8 cellular contexts compared by ENCODE assay signal in the genomic region with DNA sequence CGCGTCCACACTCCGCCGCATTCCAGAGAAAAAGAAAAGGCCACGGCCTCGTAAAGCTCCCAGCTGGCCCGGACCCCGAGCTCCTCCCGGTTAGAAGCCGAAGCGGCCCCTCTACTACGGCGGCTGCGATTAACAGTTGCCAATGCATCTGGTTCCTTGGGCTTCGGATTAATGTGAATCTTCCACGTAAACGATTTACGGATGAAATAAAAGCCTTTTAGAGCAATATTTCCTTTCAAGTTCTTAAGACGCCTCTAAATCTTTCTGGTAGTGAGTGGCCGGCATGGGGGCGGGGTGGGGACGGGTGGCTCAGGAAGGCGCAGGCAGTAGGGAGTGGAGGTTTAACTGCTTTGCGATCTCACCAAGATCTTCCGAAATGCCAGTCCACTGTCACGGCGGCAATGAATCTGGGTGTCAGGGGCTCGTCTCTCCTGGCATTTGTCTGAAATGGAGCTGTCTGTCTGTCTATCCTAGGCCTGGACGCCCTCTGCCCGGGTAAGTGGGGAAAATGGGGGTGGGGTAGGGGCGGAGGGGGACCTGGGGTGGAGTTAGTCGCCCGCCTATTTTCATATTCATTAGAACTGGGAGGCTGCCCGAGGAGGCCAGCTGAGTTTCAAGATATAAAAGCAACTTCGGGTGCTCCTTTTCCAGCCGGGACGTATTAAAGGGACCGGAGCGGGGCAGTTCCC.
DNase-seq lines count a peak whose midpoint lies in the region; ATAC-seq and TF ChIP-seq lines count a peak whose summit lies in the region.
"Had no signal": no experiment of that assay in that cellular context is flagged by ENCODE, and none has a peak within 500 bp of the region (broad histone marks: within the 10 kb centered on the region; RNA-seq: fewer than 3 reads in every experiment).

No MANE protein-coding gene starts in this region.

- no peaks in the 10 kb centered on the region for H3K27me3 ChIP-seq in brain microvascular endothelial cell (replicated peaks)
- peaks cover 64 to 78% of the 10 kb centered on the region in 2 donors for H3K27me3 ChIP-seq in stomach smooth muscle (ENCODE audit: control insufficient read depth in 1 of 2, insufficient read depth in 2 of 2, low read length in 2 of 2)

- H3K9ac ChIP-seq in stomach smooth muscle (ENCODE audit: low read length in 2 of 2): no peak overlapping the region

- peak overlapping the region; percentile 68 for H3K4me3 ChIP-seq in brain microvascular endothelial cell (ENCODE audit: low read depth, low read length)
- H3K4me3 ChIP-seq in stomach smooth muscle (ENCODE audit: low read length in 2 of 2): peak overlapping the region; percentile 45 to 71

- no peak for TF ChIP-seq CTCF in brain microvascular endothelial cell (IDR thresholded peaks at IDR 0.05; ENCODE audit: low read depth, low read length, missing control alignments)

- DNase-seq in brain microvascular endothelial cell (peak; percentile 33), islet precursor cell (peak; percentile 78), Kasumi-1 (lab: John Stamatoyannopoulos, UW) (no peak), KBM-7 (no peak), amygdala (lab: John Stamatoyannopoulos, UW) (no peak)

- in situ Hi-C loops in brain microvascular endothelial cell (cut with HindIII; ENCODE audit: low pct_ligation_motif_present, low sequenced_read_pairs): no loop called here
- in situ Hi-C loops in KBM-7 (cut with MboI; ENCODE audit: low pct_unique_long_range_greater_than_20kb, low sequenced_read_pairs): no loop called here

- H3K4me1 ChIP-seq in stomach smooth muscle (ENCODE audit: control insufficient read depth, insufficient read depth, low read length): peaks cover 14% of the 10 kb centered on the region

- peaks cover 3 to 4% of the 10 kb centered on the region in 2 donors for H3K9me3 ChIP-seq in stomach smooth muscle (ENCODE audit: control insufficient read depth in 2 of 2, low read length in 2 of 2)

- ATAC-seq in HG03521 (IDR thresholded peaks at IDR 0.05; ENCODE audit: unreplicated experiment): peak; percentile 13
- ATAC-seq: activated naive CD4-positive, alpha-beta T cell treated with anti-CD3 and anti-CD28 coated beads, Interleukin-2, amount 50 U/mL, for 72 hours had no signal

- no peaks in the 10 kb centered on the region for H3K36me3 ChIP-seq in brain microvascular endothelial cell (replicated peaks)
- H3K36me3 ChIP-seq in stomach smooth muscle (ENCODE audit: control insufficient read depth in 2 of 2, insufficient read depth in 2 of 2, low read length in 2 of 2): no peaks in the 10 kb centered on the region

- H3K27ac ChIP-seq in brain microvascular endothelial cell: peak overlapping the region; percentile 71
- no peak overlapping the region for H3K27ac ChIP-seq in stomach smooth muscle (ENCODE audit: low read length)

Comparison
In these comparisons a context has a peak if more than half of its experiments do, and no peak if none do; other contexts are left out.
1. DNase-seq: peak in brain microvascular endothelial cell (single experiment) and islet precursor cell (single experiment); none in Kasumi-1 (0 of 2), KBM-7 (single experiment) and amygdala (0 of 56).